Comparison of ENCODE assay signal across 13 cellular contexts in the genomic region with DNA sequence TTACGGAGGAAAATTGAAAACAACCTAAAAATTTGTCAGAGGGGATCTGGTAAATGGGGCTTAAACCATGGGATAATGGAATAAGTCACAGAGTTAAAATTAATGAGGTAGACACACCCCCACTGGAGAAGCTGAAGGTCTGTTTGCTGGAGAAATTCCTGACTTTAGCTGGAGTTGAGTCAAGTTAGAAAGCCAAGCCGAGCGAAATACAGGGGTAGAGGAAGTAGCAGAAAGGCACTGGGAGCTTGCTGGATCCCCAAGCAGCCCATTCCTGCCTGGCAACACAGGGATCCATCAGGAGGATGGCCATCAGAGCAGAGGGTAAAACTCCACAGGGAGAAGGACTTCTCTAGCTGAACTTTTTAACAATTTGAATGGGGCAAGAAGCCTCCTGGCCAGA.
"Had no signal": no experiment of that assay in that cellular context is flagged by ENCODE, and none has a peak within 500 bp of the region (broad histone marks: within the 10 kb centered on the region; RNA-seq: fewer than 3 reads in every experiment).

No MANE protein-coding gene starts in this region.

- DNase-seq: amygdala; central memory CD4-positive, alpha-beta T cell; cortex of kidney; effector CD4-positive, alpha-beta T cell; esophagus squamous epithelium; heart right ventricle; pancreas; stimulated activated naive B cell treated with anti-CD40 and anti-IgM and Interleukin-4, amounts not matched to agents 10 μg/mL and 1 μg/mL and 100 μg/mL, for 72 hours; thyroid gland; uterus had no signal

- H3K27me3 Mint-ChIP-seq: activated naive CD4-positive, alpha-beta T cell treated with anti-CD3 and anti-CD28 coated beads, Interleukin-2, amount 50 U/mL, for 24 hours; brain; stimulated activated naive B cell treated with anti-CD40 and anti-IgM and Interleukin-4, amounts not matched to agents 10 μg/mL and 1 μg/mL and 100 μg/mL, for 72 hours had no signal

- H3K27ac Mint-ChIP-seq: stimulated activated naive B cell treated with anti-CD40 and anti-IgM and Interleukin-4, amounts not matched to agents 10 μg/mL and 1 μg/mL and 100 μg/mL, for 72 hours had no signal

- H3K4me1 Mint-ChIP-seq: brain had no signal

- H3K4me3 Mint-ChIP-seq: activated naive CD4-positive, alpha-beta T cell treated with anti-CD3 and anti-CD28 coated beads, Interleukin-2, amount 50 U/mL, for 24 hours; brain; stimulated activated naive B cell treated with anti-CD40 and anti-IgM and Interleukin-4, amounts not matched to agents 10 μg/mL and 1 μg/mL and 100 μg/mL, for 72 hours had no signal

- H3K4me3 ChIP-seq: esophagus squamous epithelium, gastroesophageal sphincter, heart right ventricle, pancreas, thyroid gland, uterus had no signal

- ATAC-seq: gastroesophageal sphincter; heart right ventricle; pancreas; stimulated activated naive B cell treated with anti-CD40 and anti-IgM and Interleukin-4, amounts not matched to agents 10 μg/mL and 1 μg/mL and 100 μg/mL, for 72 hours had no signal

- H3K9me3 Mint-ChIP-seq: activated naive CD4-positive, alpha-beta T cell treated with anti-CD3 and anti-CD28 coated beads, Interleukin-2, amount 50 U/mL, for 24 hours; stimulated activated naive B cell treated with anti-CD40 and anti-IgM and Interleukin-4, amounts not matched to agents 10 μg/mL and 1 μg/mL and 100 μg/mL, for 72 hours had no signal
